8 cellular contexts compared by ENCODE assay signal in the genomic region with DNA sequence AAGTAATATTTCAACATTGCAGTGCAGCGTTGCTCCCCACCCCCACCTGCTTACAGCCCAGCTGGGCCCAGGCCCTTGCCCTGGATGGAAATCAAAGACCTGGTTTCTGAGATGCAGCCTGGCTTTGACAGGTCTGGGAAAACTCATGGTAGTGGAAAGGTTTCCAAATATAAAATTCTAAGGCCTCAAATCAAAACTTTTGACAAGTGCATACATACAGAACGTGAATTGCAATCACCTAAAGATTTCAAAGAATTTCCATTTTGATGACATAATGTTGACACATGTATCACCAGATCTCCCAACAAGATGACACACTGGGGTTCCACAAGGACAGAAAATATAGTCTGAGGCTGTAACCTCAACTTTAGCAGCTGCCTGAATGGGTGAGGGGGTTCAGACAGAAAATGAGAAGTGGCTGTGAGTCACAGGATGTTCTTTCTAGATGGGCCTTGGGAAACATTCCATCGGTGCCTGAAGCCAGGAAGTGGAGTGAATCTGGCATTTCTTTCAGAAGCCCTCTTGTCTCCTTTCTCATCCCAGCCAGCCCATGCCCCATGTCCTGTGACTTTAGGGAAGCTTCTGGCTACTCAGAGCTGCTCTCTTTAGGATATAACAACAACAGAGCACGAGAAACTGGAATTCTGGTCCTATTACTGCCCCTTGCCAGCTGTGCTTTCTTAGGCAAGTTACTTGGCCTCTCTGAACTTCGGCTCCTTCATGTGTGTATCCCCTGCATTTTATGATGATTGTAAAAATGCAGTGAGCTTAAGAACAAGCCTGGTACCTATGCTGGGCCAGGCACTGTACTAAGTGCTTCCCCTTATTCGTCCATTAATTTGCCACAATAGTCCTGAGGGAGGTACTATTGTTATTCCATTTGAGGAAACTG. TPM values are rescaled to one million over a fixed set of nuclear protein-coding genes. Genes with fewer than 3 reads are reported as not detected.
DNase-seq lines count a peak whose midpoint lies in the region; FAIRE-seq and TF ChIP-seq lines count a peak whose summit lies in the region.

No MANE protein-coding gene starts in this region.

- peaks cover 24% of the 10 kb centered on the region for H3K4me1 ChIP-seq in ovary (ENCODE audit: insufficient read depth)

- no peaks in the 10 kb centered on the region for H3K27me3 ChIP-seq in ovary
- H3K27me3 ChIP-seq in WERI-Rb-1 (ENCODE audit: insufficient read depth, low read depth, severe bottlenecking), result no peaks in the 10 kb centered on the region

- no peak overlapping the region for H3K4me3 ChIP-seq in ovary
- no peak overlapping the region for H3K4me3 ChIP-seq in WERI-Rb-1 (ENCODE audit: low read depth, low read length)

- no peak for TF ChIP-seq POLR2A in ovary (IDR thresholded peaks at IDR 0.05)

- TF ChIP-seq EP300 in ovary (IDR thresholded peaks at IDR 0.05), result no peak

- DNase-seq in COLO829 (ENCODE audit: low spot score), result peak; percentile 92
- DNase-seq in RPMI7951 (ENCODE audit: low read depth), result peak; percentile 100
- DNase-seq in fibroblast of the conjunctiva (ENCODE audit: low read depth), result peak; percentile 51
- DNase-seq in ovary, result peak; percentile 58 to 67 (median 62)
- DNase-seq in D721Med (ENCODE audit: insufficient read length, low spot score), result no peak
- no peak for DNase-seq in WERI-Rb-1
- no peak for DNase-seq in cortex of kidney (lab: John Stamatoyannopoulos, UW)
- DNase-seq in HUDEP-2 (lab: John Stamatoyannopoulos, UW; ENCODE audit: unreplicated experiment in 76 of 76), result no peak

- peak overlapping the region; percentile 63 to 73 for H3K27ac ChIP-seq in ovary
- H3K27ac ChIP-seq in WERI-Rb-1, result no peak overlapping the region

- 27 to 30% (median 29%) methylated on average over 6 of the region's 6 CpGs for WGBS in ovary, 3 donors

- H3K36me3 ChIP-seq in ovary, result no peaks in the 10 kb centered on the region
- no peaks in the 10 kb centered on the region for H3K36me3 ChIP-seq in WERI-Rb-1

- TF ChIP-seq CTCF in ovary (IDR thresholded peaks at IDR 0.05) (no peak), D721Med (IDR thresholded peaks at IDR 0.05; ENCODE audit: insufficient read depth, missing control alignments) (no peak), WERI-Rb-1 (IDR thresholded peaks at IDR 0.05; ENCODE audit: low read depth, low read length) (no peak)

- H3K9me3 ChIP-seq in ovary (no peaks in the 10 kb centered on the region), WERI-Rb-1 (ENCODE audit: severe bottlenecking) (peaks cover 4% of the 10 kb centered on the region)

- intact Hi-C loops in ovary (cut with DNase I), result loop anchor here in 1 of 4 donors (5.0 kb wide), 1 partner anchor 54 kb away; a partner anchor contains a TSS

- FAIRE-seq in D721Med (lab: Jason Lieb, UNC), result no peak

RNA-seq across cellular contexts. Expression of a gene that starts 54.8 kb away (rescaled TPM):
- total RNA-seq in RPMI7951 (2014; rRNA removed; shearing (Covaris generic)), result 20.8 TPM in 2 replicates
- total RNA-seq in ovary, result 10 to 100 TPM in 6 of 7 donors, 1 to 10 TPM in 1; 7.9 to 24.5 (median 19.4) TPM
- 10 to 100 TPM in 1 of 2 donors, 1 to 10 TPM in 1; 7.4 to 12.9 TPM for polyA plus RNA-seq in ovary

Comparison
In these comparisons a context has a peak if more than half of its experiments do, and no peak if none do; other contexts are left out.
1. DNase-seq: peak in COLO829 (single experiment), RPMI7951 (single experiment), fibroblast of the conjunctiva (single experiment) and ovary (5 of 5); none in D721Med (single experiment), WERI-Rb-1 (single experiment), cortex of kidney (single experiment) and HUDEP-2 (0 of 76).